In the genomic region with DNA sequence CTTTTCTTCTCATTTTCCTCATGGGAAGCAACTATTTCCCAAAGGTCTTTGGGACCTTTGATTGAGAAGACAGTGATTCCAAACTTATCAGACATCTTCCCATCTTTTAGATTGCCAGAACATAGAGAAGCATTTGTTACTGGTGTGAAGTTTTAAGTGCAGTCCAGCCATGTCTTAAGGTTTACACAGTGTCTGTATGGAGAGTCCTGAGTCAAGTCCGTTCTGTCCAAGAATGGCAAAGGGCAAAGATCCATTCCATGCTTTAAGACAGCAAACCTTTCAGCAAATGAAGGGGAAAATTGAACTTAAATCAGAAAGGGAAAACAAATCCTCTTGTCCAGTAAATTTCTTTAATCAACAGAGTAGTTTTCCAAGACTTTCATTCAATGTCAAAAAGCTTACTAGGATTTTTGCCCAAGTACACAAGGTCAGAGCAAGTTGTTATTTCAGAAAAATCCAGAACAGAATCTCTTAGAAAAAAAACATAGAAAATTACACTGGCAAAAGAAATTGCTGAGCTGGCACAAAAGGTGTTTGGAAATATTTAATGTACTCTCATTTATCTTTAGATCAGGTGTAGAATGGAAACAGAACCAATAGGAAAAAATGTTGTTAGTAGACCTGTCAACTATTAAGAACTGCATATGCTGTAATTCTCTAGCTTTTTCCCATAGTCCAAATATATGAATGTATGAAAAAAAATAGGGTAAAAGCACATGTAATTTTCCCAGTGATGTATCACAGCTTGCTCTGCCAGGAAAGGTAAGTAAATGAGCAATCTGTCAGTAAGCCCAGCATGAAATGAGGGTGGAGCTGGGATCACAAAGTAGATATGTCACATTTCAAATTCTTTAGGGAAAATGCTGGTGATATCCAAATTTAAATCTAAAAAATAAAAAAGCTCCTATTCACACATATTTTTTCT, we compare ENCODE assay signal across 23 cellular contexts.
"Had no signal": no experiment of that assay in that cellular context is flagged by ENCODE, and none has a peak within 500 bp of the region (broad histone marks: within the 10 kb centered on the region; RNA-seq: fewer than 3 reads in every experiment).

No MANE protein-coding gene starts in this region.

- ATAC-seq: gastrocnemius medialis; left cardiac atrium; lower lobe of right lung; natural killer cell treated with Interleukin-12 subunit alpha and Interleukin-12 subunit beta and Interleukin-15 and Interleukin-18, amount 100 ng/mL, for 72 hours had no signal

- H3K9me3 ChIP-seq: esophagus muscularis mucosa, gastrocnemius medialis, left ventricle myocardium inferior, lower lobe of right lung, right atrium auricular region, stomach, thoracic aorta, transverse colon had no signal

- H3K4me1 ChIP-seq: esophagus muscularis mucosa, gastrocnemius medialis, left ventricle myocardium inferior, lower lobe of right lung, right atrium auricular region, stomach, transverse colon had no signal

- FAIRE-seq: kidney, small intestine had no signal

- H3K27me3 ChIP-seq: dorsolateral prefrontal cortex, esophagus muscularis mucosa, gastrocnemius medialis, right atrium auricular region, stomach, transverse colon had no signal

- H3K27ac ChIP-seq: esophagus muscularis mucosa, gastrocnemius medialis, left ventricle myocardium inferior, lower lobe of right lung, right atrium auricular region, stomach, thoracic aorta, transverse colon had no signal

- H3K4me3 ChIP-seq: dorsolateral prefrontal cortex, esophagus muscularis mucosa, gastrocnemius medialis, left ventricle myocardium inferior, lower lobe of right lung, right atrium auricular region, stomach, thoracic aorta, transverse colon had no signal

- H3K36me3 ChIP-seq: esophagus muscularis mucosa, gastrocnemius medialis, left ventricle myocardium inferior, lower lobe of right lung, right atrium auricular region, stomach, thoracic aorta had no signal

- DNase-seq: cortex of kidney; dorsolateral prefrontal cortex; effector CD8-positive, alpha-beta T cell; gastrocnemius medialis; immature natural killer cell; kidney; left cardiac atrium; left ventricle myocardium inferior; lower lobe of right lung; mesenchymal stem cell; midbrain; occipital lobe; posterior cingulate gyrus; small intestine; stimulated activated CD4-positive, alpha-beta T cell treated with anti-CD3 and anti-CD28 coated beads, Interleukin-12 subunit alpha, Interleukin-12 subunit beta, amount 100 ng/mL, for 4 hours; stimulated activated naive CD4-positive, alpha-beta T cell; stomach; substantia nigra; transverse colon had no signal
